17 cellular contexts compared by ENCODE assay signal in genomic region chr7:133529861-133530260, GRCh38.
DNase-seq lines count a peak whose midpoint lies in the region; TF ChIP-seq lines count a peak whose summit lies in the region.
"Had no signal": no experiment of that assay in that cellular context is flagged by ENCODE, and none has a peak within 500 bp of the region (broad histone marks: within the 10 kb centered on the region; RNA-seq: fewer than 3 reads in every experiment).

No MANE protein-coding gene starts in this region.

- H3K27ac ChIP-seq in neural cell (ENCODE audit: low read length), result no peak overlapping the region
- H3K27ac ChIP-seq: colonic mucosa, upper lobe of right lung had no signal

- no peaks in the 10 kb centered on the region for H3K36me3 ChIP-seq in neural cell (ENCODE audit: insufficient read depth, low read length)
- H3K36me3 ChIP-seq: colonic mucosa, upper lobe of right lung had no signal

- H3K4me3 ChIP-seq in neural cell (ENCODE audit: low read length), result no peak overlapping the region
- H3K4me3 ChIP-seq: colonic mucosa, GM12878, upper lobe of right lung had no signal

- no peak for TF ChIP-seq EP300 in neural cell (conservative IDR thresholded peaks at IDR 0.05; ENCODE audit: poor library complexity, severe bottlenecking)

- H3K9me3 ChIP-seq in neural cell (ENCODE audit: low read length), result no peaks in the 10 kb centered on the region
- H3K9me3 ChIP-seq: colonic mucosa, upper lobe of right lung had no signal

- H4K20me1 ChIP-seq in neural cell (ENCODE audit: insufficient read depth), result no peaks in the 10 kb centered on the region

- peak; percentile 9 for DNase-seq in NCI-H2171 treated with DMSO at 0.1 percent for 48 hours (lab: John Stamatoyannopoulos, UW)
- no peak for DNase-seq in NCI-H2171 (lab: John Stamatoyannopoulos, UW)
- DNase-seq in Kasumi-1 (lab: John Stamatoyannopoulos, UW), result peak; percentile 8 to 19
- DNase-seq in NCI-H748 treated with DMSO at 0.1 percent for 48 hours (lab: John Stamatoyannopoulos, UW), result peak; percentile 51
- DNase-seq in hippocampal formation (lab: John Stamatoyannopoulos, UW), result no peak
- no peak for DNase-seq in Ammon's horn (ENCODE audit: low spot score)
- no peak for DNase-seq in GM10266 (ENCODE audit: extremely low spot score)
- DNase-seq: activated CD8-positive, alpha-beta T cell treated with anti-CD3 and anti-CD28 coated beads for 36 hours; activated T-cell treated with anti-CD3 and anti-CD28 coated beads, Interleukin-2, amount 50 U/mL, for 4 hours; CD8-positive, alpha-beta memory T cell; colonic mucosa; kidney glomerular epithelial cell; stimulated activated naive CD8-positive, alpha-beta T cell treated with anti-CD3 and anti-CD28 coated beads, Interleukin-15, amount 100 ng/mL, for 72 hours; T-helper 1 cell; upper lobe of right lung had no signal

- no peak overlapping the region for H2AFZ ChIP-seq in neural cell (ENCODE audit: low read depth, low read length)

- TF ChIP-seq CTCF in neural cell (IDR thresholded peaks at IDR 0.05; ENCODE audit: poor library complexity, severe bottlenecking), result peak; percentile 22
- TF ChIP-seq CTCF in GM10266 (IDR thresholded peaks at IDR 0.05; ENCODE audit: control insufficient read depth, insufficient read depth, low read depth, missing control alignments), result no peak

- H3F3A ChIP-seq in neural cell (ENCODE audit: insufficient read depth, low read length, poor library complexity, severe bottlenecking), result peaks cover 6% of the 10 kb centered on the region

- no peak overlapping the region for H3K9ac ChIP-seq in neural cell (ENCODE audit: low read length)

- no peaks in the 10 kb centered on the region for H3K9me2 ChIP-seq in neural cell (ENCODE audit: insufficient read depth, low read length)

- no peaks in the 10 kb centered on the region for H3K79me2 ChIP-seq in neural cell (replicated peaks; ENCODE audit: insufficient read depth, low read length)

- H3K4me2 ChIP-seq in neural cell (ENCODE audit: low read length), result no peak overlapping the region

- no peak for TF ChIP-seq RAD21 in neural cell (conservative IDR thresholded peaks at IDR 0.05)

- no peaks in the 10 kb centered on the region for H3K27me3 ChIP-seq in neural cell (ENCODE audit: insufficient read depth, low read depth, low read length)
- H3K27me3 ChIP-seq: colonic mucosa, upper lobe of right lung had no signal

TF ChIP-seq in neural cell, 6 proteins besides CTCF, POLR2A, EP300 and RAD21:
- TF ChIP-seq POLR2AphosphoS5 (IDR thresholded peaks at IDR 0.05) (no peak), MXI1 (conservative IDR thresholded peaks at IDR 0.05; ENCODE audit: poor library complexity, severe bottlenecking) (no peak), REST (IDR thresholded peaks at IDR 0.05; ENCODE audit: borderline replicate concordance) (no peak)

Comparison
In these comparisons a context has a peak if more than half of its experiments do, and no peak if none do; other contexts are left out.
1. DNase-seq: peak in NCI-H2171 treated with DMSO at 0.1 percent for 48 hours (single experiment), Kasumi-1 (2 of 2) and NCI-H748 treated with DMSO at 0.1 percent for 48 hours (single experiment); none in NCI-H2171 (single experiment), hippocampal formation (0 of 2), Ammon's horn (single experiment) and GM10266 (single experiment).